Comparison of ENCODE assay signal across 20 cellular contexts in genomic region chr5:107873877-107874276, GRCh38.
"Had no signal": no experiment of that assay in that cellular context is flagged by ENCODE, and none has a peak within 500 bp of the region (broad histone marks: within the 10 kb centered on the region; RNA-seq: fewer than 3 reads in every experiment).

No MANE protein-coding gene starts in this region.

- FAIRE-seq: keratinocyte had no signal

- H3K36me3 ChIP-seq: brain microvascular endothelial cell had no signal

- H3K27me3 ChIP-seq: brain microvascular endothelial cell had no signal

- ATAC-seq: activated T-cell treated with anti-CD3 and anti-CD28 coated beads, Interleukin-2, amount 50 U/mL, for 4 hours; psoas muscle; right cardiac atrium; stimulated activated naive CD8-positive, alpha-beta T cell treated with anti-CD3 and anti-CD28 coated beads, Interleukin-15, amount 100 ng/mL, for 72 hours had no signal

- H3K4me3 ChIP-seq: coronary artery, psoas muscle, skin epidermis had no signal

- H3K9me3 ChIP-seq: psoas muscle had no signal

- DNase-seq: activated CD4-positive, alpha-beta T cell treated with anti-CD3 and anti-CD28 coated beads, Interleukin-2, amount 50 U/mL, for 1 hour; activated CD4-positive, CD25-positive, alpha-beta regulatory T cell treated with anti-CD3 and anti-CD28 coated beads, Interleukin-2, amount 50 U/mL, for 72 hours; activated CD8-positive, alpha-beta memory T cell treated with anti-CD3 and anti-CD28 coated beads, Interleukin-2, amount 50 U/mL, for 4 hours; activated naive CD4-positive, alpha-beta T cell treated with anti-CD3 and anti-CD28 coated beads for 36 hours; activated T-cell treated with anti-CD3 and anti-CD28 coated beads, Interleukin-2, amount 50 U/mL, for 4 hours; brain microvascular endothelial cell; foreskin melanocyte; glutamatergic neuron; hippocampal formation; nephron progenitor cell; occipital lobe; psoas muscle; right cardiac atrium; stimulated activated CD4-positive, alpha-beta T cell treated with anti-CD3 and anti-CD28 coated beads, Interleukin-15, amount 100 ng/mL, for 24 hours; stimulated activated CD4-positive, alpha-beta T cell treated with anti-CD3 and anti-CD28 coated beads, Interleukin-2, amount 100 ng/mL, for 48 hours; stimulated activated naive CD8-positive, alpha-beta T cell treated with anti-CD3 and anti-CD28 coated beads, Interleukin-15, amount 100 ng/mL, for 72 hours; trophoblast cell had no signal

- H3K4me1 ChIP-seq: psoas muscle had no signal

- H3K27ac ChIP-seq: brain microvascular endothelial cell, coronary artery, psoas muscle, skin epidermis had no signal
